Comparison of ENCODE assay signal across 8 cellular contexts in genomic region chr18:61551586-61551985, GRCh38.
DNase-seq lines count a peak whose midpoint lies in the region; ATAC-seq, FAIRE-seq and TF ChIP-seq lines count a peak whose summit lies in the region.

No MANE protein-coding gene starts in this region.

- TF ChIP-seq POLR2A in H1 (IDR thresholded peaks at IDR 0.05; ENCODE audit: control extremely low read depth in 1 of 2, low read depth in 2 of 2, low read length in 2 of 2), result no peak

- H3K4me1 ChIP-seq in Karpas-422 (ENCODE audit: low read length) (no peaks in the 10 kb centered on the region), PC-9 (replicated peaks; ENCODE audit: insufficient read depth) (no peaks in the 10 kb centered on the region), H1 (replicated peaks in 1 of 4; ENCODE audit: control insufficient read depth in 3 of 4, insufficient read depth in 4 of 4, low read length in 3 of 4) (no peaks in the 10 kb centered on the region), mesenchymal stem cell (ENCODE audit: control insufficient read depth, insufficient read depth, low read depth, low read length) (no peaks in the 10 kb centered on the region)

- no peaks in the 10 kb centered on the region for H3K79me1 ChIP-seq in H1 (ENCODE audit: low read depth, low read length)
- H3K79me1 ChIP-seq in mesenchymal stem cell (replicated peaks; ENCODE audit: low read length, poor library complexity, severe bottlenecking), result no peaks in the 10 kb centered on the region

- no peak overlapping the region for H3K9ac ChIP-seq in Karpas-422 (ENCODE audit: low read length)
- H3K9ac ChIP-seq in H1 (replicated peaks in 1 of 4; ENCODE audit: extremely low read depth in 1 of 4, low read depth in 3 of 4, low read length in 3 of 4), result no peak overlapping the region
- H3K9ac ChIP-seq in mesenchymal stem cell (ENCODE audit: low read length), result no peak overlapping the region

- H3K23me2 ChIP-seq in H1 (ENCODE audit: low read depth, low read length), result no peaks in the 10 kb centered on the region

- H3K14ac ChIP-seq in H1 (ENCODE audit: insufficient read length) (no peak overlapping the region), mesenchymal stem cell (ENCODE audit: low read length in 2 of 2) (no peak overlapping the region)

- POLR2A ChIA-PET in PC-9 (lab: Charles Lee; ENCODE audit: unreplicated experiment), result no interaction called here
- POLR2A ChIA-PET in H1 (lab: Charles Lee; ENCODE audit: partially characterized antibody), result no interaction called here

- H4K5ac ChIP-seq in H1 (ENCODE audit: insufficient read length, low read depth, low read length), result no peak overlapping the region

- H2AK5ac ChIP-seq in H1 (ENCODE audit: low read depth, low read length), result no peak overlapping the region
- H2AK5ac ChIP-seq in mesenchymal stem cell (ENCODE audit: low read length, severe bottlenecking), result no peak overlapping the region

- H3K9me3 ChIP-seq in Karpas-422 (ENCODE audit: low read length) (no peaks in the 10 kb centered on the region), PC-9 (ENCODE audit: insufficient read depth, low read depth) (no peaks in the 10 kb centered on the region), H1 (ENCODE audit: insufficient read depth in 2 of 2, low read depth in 1 of 2, low read length in 1 of 2) (no peaks in the 10 kb centered on the region), mesenchymal stem cell (ENCODE audit: control insufficient read depth, low read length) (no peaks in the 10 kb centered on the region)

- no peaks in the 10 kb centered on the region for H3F3A ChIP-seq in PC-9 (ENCODE audit: insufficient read depth, low read depth)

- no peak overlapping the region for H2BK20ac ChIP-seq in H1 (ENCODE audit: low read length)

- H3K27ac ChIP-seq in Karpas-422 (ENCODE audit: low read length) (no peak overlapping the region), PC-9 (no peak overlapping the region), H1 (ENCODE audit: low read depth, low read length) (no peak overlapping the region), mesenchymal stem cell (ENCODE audit: low read length, poor library complexity, severe bottlenecking) (no peak overlapping the region)

- ATAC-seq in GM21526 (IDR thresholded peaks at IDR 0.05; ENCODE audit: low FRiP score, unreplicated experiment) (peak; percentile 80), HG03045 (IDR thresholded peaks at IDR 0.05; ENCODE audit: unreplicated experiment) (no peak)

- H3K9me2 ChIP-seq in Karpas-422 (replicated peaks; ENCODE audit: insufficient read depth, low read length), result no peaks in the 10 kb centered on the region
- no peaks in the 10 kb centered on the region for H3K9me2 ChIP-seq in PC-9 (ENCODE audit: insufficient read depth)

- no peak overlapping the region for H4K8ac ChIP-seq in H1 (ENCODE audit: extremely low read depth, insufficient read depth, low read length)
- H4K8ac ChIP-seq in mesenchymal stem cell (ENCODE audit: low read length), result no peak overlapping the region

- no peak overlapping the region for H2BK120ac ChIP-seq in H1 (replicated peaks; ENCODE audit: low read depth, low read length)
- no peak overlapping the region for H2BK120ac ChIP-seq in mesenchymal stem cell (ENCODE audit: low read depth, low read length)

- no peak for TF ChIP-seq EP300 in H1 (IDR thresholded peaks at IDR 0.05; ENCODE audit: borderline replicate concordance in 1 of 2, low read depth in 2 of 2, low read length in 2 of 2)

- H3K79me2 ChIP-seq in Karpas-422 (ENCODE audit: low read length), result no peaks in the 10 kb centered on the region
- no peaks in the 10 kb centered on the region for H3K79me2 ChIP-seq in PC-9 (ENCODE audit: low read depth)
- no peaks in the 10 kb centered on the region for H3K79me2 ChIP-seq in H1 (ENCODE audit: control insufficient read depth in 1 of 2, insufficient read depth in 2 of 2, low read length in 2 of 2)

- peak; percentile 94 for FAIRE-seq in H1 (lab: Jason Lieb, UNC)

- H2AFZ ChIP-seq in Karpas-422 (ENCODE audit: low read length) (no peak overlapping the region), PC-9 (no peak overlapping the region), H1 (ENCODE audit: low read length) (0 out of 2 replicates have a peak overlapping the region, but pooled peaks have one; percentile 49), mesenchymal stem cell (ENCODE audit: low read depth, low read length) (no peak overlapping the region)

- H3K4ac ChIP-seq in H1 (replicated peaks; ENCODE audit: insufficient read length, low read depth, low read length) (no peak overlapping the region), mesenchymal stem cell (ENCODE audit: low read depth in 1 of 2, low read length in 2 of 2) (no peak overlapping the region)

- no peak overlapping the region for H2BK12ac ChIP-seq in H1 (ENCODE audit: low read depth, low read length)
- no peak overlapping the region for H2BK12ac ChIP-seq in mesenchymal stem cell (ENCODE audit: low read length in 2 of 2)

- H4K91ac ChIP-seq in H1 (replicated peaks; ENCODE audit: insufficient read length, low read length), result no peak overlapping the region
- no peak overlapping the region for H4K91ac ChIP-seq in mesenchymal stem cell (ENCODE audit: low read length)

- WGBS in H1 (ENCODE audit: extremely low coverage in 1 of 2, insufficient coverage in 1 of 2, insufficient read length in 1 of 2, insufficient replicate concordance in 2 of 2, low coverage in 1 of 2, low lambda C conversion rate in 2 of 2, missing lambda C conversion rate in 1 of 2), 2 experiments, result 66% methylated on average over 5 of the region's 5 CpGs; no CpG with 5 or more reads in 1 of the 2 experiments
- WGBS in mesenchymal stem cell, result 18% methylated on average over 3 of the region's 5 CpGs

- H3K56ac ChIP-seq in H1 (replicated peaks; ENCODE audit: insufficient read length, low read depth, low read length), result no peak overlapping the region

- H3K4me2 ChIP-seq in Karpas-422 (ENCODE audit: low read depth, low read length, poor library complexity, severe bottlenecking) (no peak overlapping the region), PC-9 (no peak overlapping the region), H1 (ENCODE audit: insufficient read depth in 1 of 2, low read depth in 2 of 2, low read length in 2 of 2) (no peak overlapping the region), mesenchymal stem cell (ENCODE audit: low read length, poor library complexity, severe bottlenecking) (no peak overlapping the region)

- no peaks in the 10 kb centered on the region for H3K27me3 ChIP-seq in Karpas-422 (ENCODE audit: low read length)
- no peaks in the 10 kb centered on the region for H3K27me3 ChIP-seq in PC-9 (ENCODE audit: insufficient read depth, low read depth)
- H3K27me3 ChIP-seq in H1 (replicated peaks in 1 of 4; ENCODE audit: control insufficient read depth in 3 of 4, extremely low read depth in 1 of 4, insufficient read depth in 3 of 4, low read length in 3 of 4), result no peaks in the 10 kb centered on the region
- peaks cover 0 to 5% of the 10 kb centered on the region in 2 experiments for H3K27me3 ChIP-seq in mesenchymal stem cell (ENCODE audit: control insufficient read depth in 1 of 2, insufficient read depth in 1 of 2, low read length in 2 of 2)

- no peak overlapping the region for H2BK5ac ChIP-seq in H1 (ENCODE audit: low read depth, low read length)
- H2BK5ac ChIP-seq in mesenchymal stem cell (ENCODE audit: low read depth, low read length, poor library complexity, severe bottlenecking), result no peak overlapping the region

- H3K18ac ChIP-seq in H1 (ENCODE audit: extremely low read depth, low read length) (no peak overlapping the region), mesenchymal stem cell (ENCODE audit: low read depth in 1 of 2, low read length in 2 of 2) (no peak overlapping the region)

- TF ChIP-seq CTCF in PC-9 (conservative IDR thresholded peaks at IDR 0.05) (peak; percentile 77), H1 (IDR thresholded peaks at IDR 0.05; ENCODE audit: control extremely low read depth in 1 of 3, insufficient read depth in 1 of 3, low read depth in 1 of 3, low read length in 3 of 3) (peak in 2 of 3 experiments; percentile 77 to 79; a peak in 3 of 4 replicates)

- H3K23ac ChIP-seq in H1 (ENCODE audit: insufficient read length) (no peak overlapping the region), mesenchymal stem cell (ENCODE audit: low read length in 2 of 2) (no peak overlapping the region)

- H2BK15ac ChIP-seq in H1 (ENCODE audit: low read length) (no peak overlapping the region), mesenchymal stem cell (ENCODE audit: low read depth, poor library complexity, severe bottlenecking) (no peak overlapping the region)

- H4K20me1 ChIP-seq in Karpas-422 (ENCODE audit: insufficient read depth, low read depth, low read length) (no peaks in the 10 kb centered on the region), PC-9 (ENCODE audit: insufficient read depth) (no peaks in the 10 kb centered on the region), H1 (replicated peaks in 1 of 2; ENCODE audit: control insufficient read depth in 1 of 2, insufficient read depth in 2 of 2, low read length in 2 of 2) (no peaks in the 10 kb centered on the region)

- TF ChIP-seq RAD21 in H1 (IDR thresholded peaks at IDR 0.05 in 1 of 2, conservative IDR thresholded peaks at IDR 0.05 in 1 of 2; ENCODE audit: low read depth in 2 of 2, low read length in 2 of 2), result peak; percentile 81 to 85

- intact Hi-C loops in PC-9 (cut with micrococcal nuclease; ENCODE audit: unreplicated experiment), result loop anchor here (2.0 kb wide), 1 partner anchor 579 kb away; no protein-coding TSS in a partner anchor

- H3K36me3 ChIP-seq in Karpas-422 (ENCODE audit: insufficient read depth, low read length) (no peaks in the 10 kb centered on the region), PC-9 (ENCODE audit: low read depth) (no peaks in the 10 kb centered on the region), H1 (ENCODE audit: control insufficient read depth in 2 of 4, insufficient read depth in 4 of 4, low read length in 3 of 4) (no peaks in the 10 kb centered on the region), mesenchymal stem cell (ENCODE audit: control insufficient read depth in 1 of 2, insufficient read depth in 2 of 2, low read depth in 1 of 2, low read length in 2 of 2) (peaks cover 0 to 8% of the 10 kb centered on the region in 2 experiments)

- DNase-seq in NCI-H2171 treated with DMSO at 0.1 percent for 48 hours (lab: John Stamatoyannopoulos, UW) (peak; percentile 33), NCI-H2171 (lab: John Stamatoyannopoulos, UW) (no peak), Karpas-422 (peak; percentile 79), PC-9 (peak; percentile 15 to 52), H1 (ENCODE audit: low read depth in 1 of 2, low spot score in 2 of 2) (peak in 1 of 2 experiments; percentile 47), mesenchymal stem cell (peak; percentile 88)

- BruUV-seq in PC-9 (replicated peaks; lab: Mats Ljungman, UMichigan), result no TSS peak

- H3K4me3 ChIP-seq in Karpas-422 (ENCODE audit: low read length), result no peak overlapping the region
- H3K4me3 ChIP-seq in PC-9, result no peak overlapping the region
- no peak overlapping the region for H3K4me3 ChIP-seq in H1 (ENCODE audit: extremely low read depth in 1 of 4, insufficient read depth in 2 of 4, low read depth in 3 of 4, low read length in 4 of 4)
- H3K4me3 ChIP-seq in mesenchymal stem cell (ENCODE audit: insufficient read depth in 1 of 2, low read depth in 1 of 2, low read length in 2 of 2), result no peak overlapping the region

- CTCF ChIA-PET in PC-9 (lab: Charles Lee) (no interaction called here), H1 (lab: Charles Lee; ENCODE audit: partially characterized antibody) (interaction anchor here (0.6 to 1.9 kb wide), 14 partner anchors 9 to 697 kb away, joined by 3 to 15 read pairs (median 4); no protein-coding TSS in a partner anchor)

TF ChIP-seq in H1, 55 proteins besides CTCF, POLR2A, EP300 and RAD21 (continues in another document):
- no peak for TF ChIP-seq YY1 (IDR thresholded peaks at IDR 0.05; ENCODE audit: low read depth, low read length)
